In the genomic region with DNA sequence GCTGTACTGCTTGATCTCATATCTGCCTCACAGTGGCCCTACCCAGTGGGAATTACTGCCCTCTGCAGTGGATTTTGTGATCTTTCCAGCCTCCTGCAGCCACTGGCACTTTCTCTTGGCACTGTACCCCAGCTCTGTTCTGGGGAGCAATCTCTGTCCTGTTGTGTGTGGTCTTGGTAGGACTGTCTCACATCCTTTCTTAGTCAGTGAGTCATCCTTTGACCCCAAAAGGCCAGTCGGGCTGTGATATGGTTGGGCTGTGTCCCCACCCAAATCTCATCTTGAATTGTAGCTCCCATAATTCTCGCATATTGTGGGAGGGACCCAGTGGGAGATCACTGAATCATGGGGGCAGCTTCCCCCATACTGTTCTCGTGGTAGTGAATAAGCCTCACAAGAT, we compare ENCODE assay signal across 1 cellular context.
TF ChIP-seq lines count a peak whose summit lies in the region.

No MANE protein-coding gene starts in this region.

TF ChIP-seq in H1, 55 proteins besides CTCF, POLR2A, EP300 and RAD21 (continued from another document):
- TF ChIP-seq, protein P1, sequence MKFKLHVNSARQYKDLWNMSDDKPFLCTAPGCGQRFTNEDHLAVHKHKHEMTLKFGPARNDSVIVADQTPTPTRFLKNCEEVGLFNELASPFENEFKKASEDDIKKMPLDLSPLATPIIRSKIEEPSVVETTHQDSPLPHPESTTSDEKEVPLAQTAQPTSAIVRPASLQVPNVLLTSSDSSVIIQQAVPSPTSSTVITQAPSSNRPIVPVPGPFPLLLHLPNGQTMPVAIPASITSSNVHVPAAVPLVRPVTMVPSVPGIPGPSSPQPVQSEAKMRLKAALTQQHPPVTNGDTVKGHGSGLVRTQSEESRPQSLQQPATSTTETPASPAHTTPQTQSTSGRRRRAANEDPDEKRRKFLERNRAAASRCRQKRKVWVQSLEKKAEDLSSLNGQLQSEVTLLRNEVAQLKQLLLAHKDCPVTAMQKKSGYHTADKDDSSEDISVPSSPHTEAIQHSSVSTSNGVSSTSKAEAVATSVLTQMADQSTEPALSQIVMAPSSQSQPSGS (IDR thresholded peaks at IDR 0.05; ENCODE audit: low read length): no peak
- TF ChIP-seq TCF12 (IDR thresholded peaks at IDR 0.05; ENCODE audit: low read depth, low read length) (no peak), HDAC6 (IDR thresholded peaks at IDR 0.05; ENCODE audit: low read depth, low read length) (no peak), RFX5 (IDR thresholded peaks at IDR 0.05; ENCODE audit: borderline replicate concordance, low read depth, low read length) (no peak)
